20 cellular contexts compared by ENCODE assay signal in the genomic region with DNA sequence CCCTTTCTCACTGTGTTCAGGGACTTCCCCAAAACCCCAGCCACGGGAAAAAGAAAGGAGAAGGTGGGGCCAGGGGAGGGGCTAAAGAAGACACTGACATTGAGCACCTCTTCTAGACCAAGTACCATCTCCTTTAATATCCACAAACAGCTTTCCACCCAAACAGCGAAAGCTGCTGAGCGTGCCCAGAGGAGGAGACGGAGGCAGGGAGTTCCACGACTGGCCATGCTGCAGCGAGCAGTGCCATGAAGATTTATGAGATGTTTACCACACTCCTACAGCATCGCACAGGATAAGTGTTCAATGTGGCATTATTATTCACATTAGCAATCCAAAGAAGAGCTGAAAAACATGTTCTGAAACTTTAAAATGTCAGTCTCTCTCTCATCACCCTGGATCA.
DNase-seq lines count a peak whose midpoint lies in the region; ATAC-seq and TF ChIP-seq lines count a peak whose summit lies in the region.
"Had no signal": no experiment of that assay in that cellular context is flagged by ENCODE, and none has a peak within 500 bp of the region (broad histone marks: within the 10 kb centered on the region; RNA-seq: fewer than 3 reads in every experiment).

No MANE protein-coding gene starts in this region.

- H2AFZ ChIP-seq in OCI-LY3 (ENCODE audit: low read depth, low read length): no peak overlapping the region
- H2AFZ ChIP-seq in trophoblast cell (ENCODE audit: insufficient read depth, low read length, poor library complexity): no peak overlapping the region

- intact Hi-C loops in left ventricle myocardium superior (cut with micrococcal nuclease) (no loop called here), sciatic nerve (cut with DNase I) (no loop called here)
- intact Hi-C loops in activated CD4-positive, alpha-beta memory T cell treated with anti-CD3 and anti-CD28 coated beads for 36 hours (cut with micrococcal nuclease): no loop called here

- no peak overlapping the region for H2AK5ac ChIP-seq in trophoblast cell (ENCODE audit: low read length)

- H3K4me3 ChIP-seq in BLaER1 treated with 17β-estradiol and CSF1 and Interleukin-3, amounts not matched to agents 10 nM and 100 nM: no peak overlapping the region
- H3K4me3 ChIP-seq in OCI-LY3 (ENCODE audit: low read length) (no peak overlapping the region), trophoblast cell (ENCODE audit: low read depth, low read length) (no peak overlapping the region)
- H3K4me3 ChIP-seq: K562, Peyer's patch had no signal

- no peak overlapping the region for H3K27ac ChIP-seq in BLaER1 treated with 17β-estradiol and CSF1 and Interleukin-3, amounts not matched to agents 10 nM and 100 nM
- H3K27ac ChIP-seq in OCI-LY3 (ENCODE audit: low read length): no peak overlapping the region
- H3K27ac ChIP-seq in trophoblast cell (ENCODE audit: low read depth, low read length): no peak overlapping the region

- no peak overlapping the region for H2BK12ac ChIP-seq in trophoblast cell (ENCODE audit: low read length)

- no peaks in the 10 kb centered on the region for H3K4me1 Mint-ChIP-seq in activated CD4-positive, alpha-beta memory T cell treated with anti-CD3 and anti-CD28 coated beads for 36 hours (ENCODE audit: low read depth)
- H3K4me1 Mint-ChIP-seq: activated CD4-positive, alpha-beta T cell treated with anti-CD3 and anti-CD28 coated beads, Interleukin-2, amount 10 ng/mL, durations not matched to agents 7 days and 5 days had no signal

- no CpG with 5 or more reads among the region's 7 CpGs for WGBS in trophoblast cell (ENCODE audit: extremely low coverage, insufficient coverage, insufficient read length)

- no peaks in the 10 kb centered on the region for H3K79me1 ChIP-seq in trophoblast cell (ENCODE audit: low read length)

- no peak overlapping the region for H3K4me3 Mint-ChIP-seq in activated CD4-positive, alpha-beta memory T cell treated with anti-CD3 and anti-CD28 coated beads for 36 hours
- H3K4me3 Mint-ChIP-seq: activated CD4-positive, alpha-beta T cell treated with anti-CD3 and anti-CD28 coated beads, Interleukin-2, amount 10 ng/mL, durations not matched to agents 7 days and 5 days; activated naive CD8-positive, alpha-beta T cell treated with anti-CD3 and anti-CD28 coated beads for 36 hours; effector memory CD8-positive, alpha-beta T cell; HFFc6; natural killer cell treated with Interleukin-12 subunit alpha and Interleukin-12 subunit beta and Interleukin-15 and Interleukin-18, amount 100 ng/mL, for 72 hours had no signal

- H2BK120ac ChIP-seq in trophoblast cell (ENCODE audit: insufficient read depth, low read length, poor library complexity): no peak overlapping the region

- 0 out of 22 replicates have a peak overlapping the region, but pooled peaks of 1 of the 11 experiments have one; percentile 29 for H3K9ac ChIP-seq in BLaER1 treated with 17β-estradiol and CSF1 and Interleukin-3, amounts not matched to agents 10 nM and 100 nM
- H3K9ac ChIP-seq in OCI-LY3 (ENCODE audit: low read length): no peak overlapping the region
- no peak overlapping the region for H3K9ac ChIP-seq in trophoblast cell (ENCODE audit: low read length)

- H3K9me3 Mint-ChIP-seq in activated CD4-positive, alpha-beta memory T cell treated with anti-CD3 and anti-CD28 coated beads for 36 hours: peaks cover 41% of the 10 kb centered on the region

- H3K18ac ChIP-seq in trophoblast cell (ENCODE audit: low read length): no peak overlapping the region

- CTCF ChIA-PET in activated CD4-positive, alpha-beta memory T cell treated with anti-CD3 and anti-CD28 coated beads for 36 hours (lab: Charles Lee): no interaction called here

- no peaks in the 10 kb centered on the region for H3K27me3 Mint-ChIP-seq in activated CD4-positive, alpha-beta memory T cell treated with anti-CD3 and anti-CD28 coated beads for 36 hours
- H3K27me3 Mint-ChIP-seq: activated CD4-positive, alpha-beta T cell treated with anti-CD3 and anti-CD28 coated beads, Interleukin-2, amount 10 ng/mL, durations not matched to agents 7 days and 5 days; effector memory CD8-positive, alpha-beta T cell; natural killer cell treated with Interleukin-12 subunit alpha and Interleukin-12 subunit beta and Interleukin-15 and Interleukin-18, amount 100 ng/mL, for 72 hours had no signal

- H3K14ac ChIP-seq in trophoblast cell (ENCODE audit: low read length): no peak overlapping the region

- H4K91ac ChIP-seq in trophoblast cell (ENCODE audit: low read depth, low read length): no peak overlapping the region

- ATAC-seq in left ventricle myocardium superior: peak; percentile 40
- ATAC-seq in sciatic nerve: peak; percentile 48
- ATAC-seq: effector memory CD8-positive, alpha-beta T cell; K562; natural killer cell treated with Interleukin-12 subunit alpha and Interleukin-12 subunit beta and Interleukin-15 and Interleukin-18, amount 100 ng/mL, for 72 hours; SK-N-SH treated with all-trans-retinoic acid at 6 μM for 48 hours had no signal

- peaks cover 5% of the 10 kb centered on the region for H3K36me3 Mint-ChIP-seq in activated CD4-positive, alpha-beta memory T cell treated with anti-CD3 and anti-CD28 coated beads for 36 hours

- H3K4me2 ChIP-seq in BLaER1 treated with 17β-estradiol and CSF1 and Interleukin-3, amounts not matched to agents 10 nM and 100 nM: peak overlapping the region in 7 of 11 experiments; percentile 27 to 62 (median 38); a peak in 14 of 22 replicates
- H3K4me2 ChIP-seq in OCI-LY3 (ENCODE audit: low read length) (peak overlapping the region; percentile 16; the same call in 1 of the 2 replicates), trophoblast cell (ENCODE audit: low read length) (no peak overlapping the region)

- H3K23ac ChIP-seq in trophoblast cell (ENCODE audit: low read length): no peak overlapping the region

- H3K9me3 ChIP-seq in BLaER1 treated with 17β-estradiol and CSF1 and Interleukin-3, amounts not matched to agents 10 nM and 100 nM (replicated peaks in 1 of 11): peaks cover 45 to 53% (median 48%) of the 10 kb centered on the region in 11 experiments
- peaks cover 44% of the 10 kb centered on the region for H3K9me3 ChIP-seq in OCI-LY3 (ENCODE audit: insufficient read depth, low read length)
- peaks cover 7% of the 10 kb centered on the region for H3K9me3 ChIP-seq in trophoblast cell (ENCODE audit: insufficient read depth, low read depth, low read length)

- H3K79me2 ChIP-seq in OCI-LY3 (ENCODE audit: low read length) (peaks cover 56% of the 10 kb centered on the region), trophoblast cell (ENCODE audit: control insufficient read depth, insufficient read depth, low read length, poor library complexity) (no peaks in the 10 kb centered on the region)

- H4K20me1 ChIP-seq in BLaER1 treated with 17β-estradiol and CSF1 and Interleukin-3, amounts not matched to agents 10 nM and 100 nM: peaks cover 0 to 62% (median 18%) of the 10 kb centered on the region in 11 experiments; a peak in 13 of 22 replicates
- H4K20me1 ChIP-seq in OCI-LY3 (ENCODE audit: insufficient read depth, low read length): no peaks in the 10 kb centered on the region

- no peaks in the 10 kb centered on the region for H3K27me3 ChIP-seq in BLaER1 treated with 17β-estradiol and CSF1 and Interleukin-3, amounts not matched to agents 10 nM and 100 nM
- H3K27me3 ChIP-seq in OCI-LY3 (ENCODE audit: low read depth, low read length) (no peaks in the 10 kb centered on the region), trophoblast cell (ENCODE audit: insufficient read depth, low read length) (no peaks in the 10 kb centered on the region)
- H3K27me3 ChIP-seq: Peyer's patch had no signal

- POLR2A ChIA-PET in activated CD4-positive, alpha-beta memory T cell treated with anti-CD3 and anti-CD28 coated beads for 36 hours (lab: Charles Lee): no interaction called here

- H2BK5ac ChIP-seq in trophoblast cell (ENCODE audit: low read depth, low read length, poor library complexity): no peak overlapping the region

- DNase-seq in left ventricle myocardium superior (no peak), sciatic nerve (ENCODE audit: low spot score) (no peak), trophoblast cell (no peak)
- DNase-seq in activated CD4-positive, alpha-beta memory T cell treated with anti-CD3 and anti-CD28 coated beads for 36 hours: no peak
- DNase-seq in central memory CD4-positive, alpha-beta T cell: no peak
- DNase-seq in activated T-cell treated with anti-CD3 and anti-CD28 coated beads, Interleukin-2, amount 50 U/mL, for 48 hours: no peak
- DNase-seq: activated CD4-positive, alpha-beta T cell treated with anti-CD3 and anti-CD28 coated beads, Interleukin-2, amount 10 ng/mL, durations not matched to agents 7 days and 5 days; activated naive CD8-positive, alpha-beta T cell treated with anti-CD3 and anti-CD28 coated beads for 36 hours; activated T-cell treated with anti-CD3 and anti-CD28 coated beads, Interleukin-2, amount 50 U/mL, for 1 hour; effector memory CD8-positive, alpha-beta T cell; foreskin melanocyte; GF-D8; HFFc6; Peyer's patch; retina had no signal

- peaks cover 0 to 23% (median 16%) of the 10 kb centered on the region in 10 experiments; a peak in 14 of 20 replicates for H3K4me1 ChIP-seq in BLaER1 treated with 17β-estradiol and CSF1 and Interleukin-3, amounts not matched to agents 10 nM and 100 nM
- H3K4me1 ChIP-seq in OCI-LY3 (ENCODE audit: low read length): peaks cover 47% of the 10 kb centered on the region
- no peaks in the 10 kb centered on the region for H3K4me1 ChIP-seq in trophoblast cell (ENCODE audit: control insufficient read depth in 1 of 2, insufficient read depth in 2 of 2, low read length in 2 of 2)
- H3K4me1 ChIP-seq: Peyer's patch had no signal

- no peak overlapping the region for H4K8ac ChIP-seq in trophoblast cell (ENCODE audit: low read depth, low read length)

- TF ChIP-seq CTCF in OCI-LY3 (IDR thresholded peaks at IDR 0.05; ENCODE audit: low read depth, low read length): no peak

- no peak overlapping the region for H3K4ac ChIP-seq in trophoblast cell (ENCODE audit: low read depth, low read length)

- no peak overlapping the region for H4K12ac ChIP-seq in trophoblast cell (ENCODE audit: low read depth, low read length)

- H3K27ac Mint-ChIP-seq in activated CD4-positive, alpha-beta memory T cell treated with anti-CD3 and anti-CD28 coated beads for 36 hours: no peak overlapping the region
- H3K27ac Mint-ChIP-seq: activated CD4-positive, alpha-beta T cell treated with anti-CD3 and anti-CD28 coated beads, Interleukin-2, amount 10 ng/mL, durations not matched to agents 7 days and 5 days; activated naive CD8-positive, alpha-beta T cell treated with anti-CD3 and anti-CD28 coated beads for 36 hours; effector memory CD8-positive, alpha-beta T cell; HFFc6; natural killer cell treated with Interleukin-12 subunit alpha and Interleukin-12 subunit beta and Interleukin-15 and Interleukin-18, amount 100 ng/mL, for 72 hours had no signal

- H3K36me3 ChIP-seq in BLaER1 treated with 17β-estradiol and CSF1 and Interleukin-3, amounts not matched to agents 10 nM and 100 nM: peaks cover 15 to 42% (median 27%) of the 10 kb centered on the region in 11 experiments
- H3K36me3 ChIP-seq in OCI-LY3 (replicated peaks; ENCODE audit: low read depth, low read length) (peaks cover 45% of the 10 kb centered on the region), trophoblast cell (ENCODE audit: control insufficient read depth in 1 of 2, insufficient read depth in 2 of 2, low read length in 2 of 2) (peaks cover 2 to 5% of the 10 kb centered on the region in 2 experiments)
- H3K36me3 ChIP-seq: Peyer's patch had no signal
